In the genomic region with DNA sequence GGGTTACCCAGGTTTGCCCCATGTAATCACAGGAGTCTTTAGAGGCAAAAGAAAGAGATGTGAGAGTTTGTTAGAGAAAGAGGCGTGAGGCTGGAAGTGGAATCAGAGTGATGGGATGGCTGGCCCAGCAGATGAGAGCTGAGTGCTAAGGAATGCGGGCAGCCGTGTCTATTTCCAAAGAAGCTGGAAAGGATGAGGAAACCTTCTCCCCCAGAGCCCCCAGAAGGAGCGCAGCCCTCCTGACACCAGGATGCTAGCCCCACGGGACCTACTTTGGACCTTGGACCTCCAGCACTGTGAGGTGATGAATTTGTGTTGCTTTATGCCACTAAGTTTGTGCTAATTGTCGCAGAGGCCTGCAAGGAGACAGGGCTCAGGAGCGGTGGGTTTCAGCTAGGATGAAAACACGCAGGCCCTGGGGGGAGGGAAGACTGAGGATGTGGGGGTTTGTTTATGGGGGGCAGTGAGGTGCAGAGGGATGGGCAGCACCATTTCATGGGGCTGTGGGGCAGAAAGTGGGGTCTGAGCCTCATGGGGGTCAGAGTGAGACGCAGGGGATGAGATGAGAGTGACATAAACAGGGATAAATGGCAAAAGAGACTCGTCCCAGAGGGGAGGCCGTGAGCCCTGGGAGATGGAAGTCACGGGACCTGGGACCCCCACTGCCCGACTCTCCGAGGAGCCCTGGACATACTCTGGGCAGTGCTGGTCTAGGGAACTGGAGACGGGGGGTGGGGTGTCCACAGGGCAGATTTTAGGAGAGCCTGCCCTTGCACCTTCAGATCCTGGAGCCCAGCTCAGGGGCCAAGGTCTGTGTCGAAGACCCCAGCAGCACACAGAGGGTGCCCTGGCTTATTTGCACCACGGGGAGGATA, we compare ENCODE assay signal across 13 cellular contexts.
"Had no signal": no experiment of that assay in that cellular context is flagged by ENCODE, and none has a peak within 500 bp of the region (broad histone marks: within the 10 kb centered on the region; RNA-seq: fewer than 3 reads in every experiment).

No MANE protein-coding gene starts in this region.

- FAIRE-seq: small intestine had no signal

- H3K4me1 ChIP-seq: foreskin keratinocyte, tibial artery had no signal

- H3K27me3 Mint-ChIP-seq: activated naive CD8-positive, alpha-beta T cell had no signal

- H3K36me3 ChIP-seq: esophagus squamous epithelium, tibial artery had no signal

- H3K27ac ChIP-seq: esophagus squamous epithelium, foreskin keratinocyte, tibial artery had no signal

- H3K9me3 ChIP-seq: esophagus squamous epithelium, tibial artery had no signal

- DNase-seq: activated CD4-positive, alpha-beta T cell treated with anti-CD3 and anti-CD28 coated beads for 4 hours; activated gamma-delta T cell; activated T-cell treated with anti-CD3 and anti-CD28 coated beads for 4 hours; amygdala; esophagus squamous epithelium; foreskin keratinocyte; midbrain; SW 1271; T1000; tibial artery had no signal

- ATAC-seq: foreskin keratinocyte had no signal

- H3K27me3 ChIP-seq: esophagus squamous epithelium, foreskin keratinocyte, tibial artery had no signal

- H3K4me3 Mint-ChIP-seq: activated naive CD8-positive, alpha-beta T cell had no signal

- H3K4me3 ChIP-seq: esophagus squamous epithelium, lung, tibial artery had no signal
